In the genomic region with DNA sequence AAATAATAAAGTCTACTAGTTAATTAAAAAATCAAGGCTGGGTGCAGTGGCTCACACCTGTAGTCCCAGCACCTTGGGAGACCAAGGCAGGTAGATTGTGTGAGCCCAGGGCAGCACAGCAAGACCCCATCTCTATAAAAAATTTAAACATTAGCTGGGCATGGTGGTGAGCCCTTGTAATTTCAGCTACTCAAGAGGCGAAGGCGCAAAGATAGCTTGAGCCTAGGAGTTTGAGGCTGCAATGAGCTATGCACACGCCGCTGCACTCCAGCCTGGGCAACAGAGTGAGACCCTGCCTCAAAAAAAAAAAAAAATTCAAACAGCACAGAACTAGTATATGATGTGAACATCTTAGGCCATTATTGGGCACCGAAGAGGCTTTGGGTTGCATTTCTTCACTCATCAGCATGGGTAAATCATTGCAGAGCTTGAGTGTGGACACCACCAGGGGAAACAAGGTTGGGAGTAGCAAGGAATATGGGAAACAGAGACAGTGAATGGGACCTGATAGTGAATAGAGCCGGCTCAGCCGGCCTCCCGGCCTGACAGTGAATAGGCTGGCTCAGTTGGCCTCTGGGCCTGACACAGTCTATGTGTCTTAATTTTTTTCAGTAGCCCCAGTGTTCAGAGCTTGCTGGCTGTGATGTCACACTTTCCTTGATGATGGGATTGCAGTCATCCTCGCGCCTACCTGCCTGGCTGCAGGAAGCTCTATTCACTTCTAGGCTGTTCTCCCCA, we compare ENCODE assay signal across 24 cellular contexts.
DNase-seq lines count a peak whose midpoint lies in the region; ATAC-seq and TF ChIP-seq lines count a peak whose summit lies in the region.
"Had no signal": no experiment of that assay in that cellular context is flagged by ENCODE, and none has a peak within 500 bp of the region (broad histone marks: within the 10 kb centered on the region; RNA-seq: fewer than 3 reads in every experiment).

No MANE protein-coding gene starts in this region.

- H3K27me3 ChIP-seq in GM23338 (ENCODE audit: insufficient read depth) = no peaks in the 10 kb centered on the region
- H3K27me3 ChIP-seq in thyroid gland = no peaks in the 10 kb centered on the region
- H3K27me3 ChIP-seq: upper lobe of left lung had no signal

- 0 out of 2 replicates have a peak, but pooled peaks cover 2% of the 10 kb centered on the region for H3F3A ChIP-seq in GM23338 (replicated peaks; ENCODE audit: low read depth)

- H3K4me1 ChIP-seq in GM23338 (ENCODE audit: insufficient read depth) = no peaks in the 10 kb centered on the region
- peaks cover 34 to 52% of the 10 kb centered on the region in 2 donors for H3K4me1 ChIP-seq in thyroid gland

- H3K27me3 Mint-ChIP-seq in GM23338 (ENCODE audit: insufficient read depth, low read depth, poor library complexity) (peaks cover 9% of the 10 kb centered on the region), neural crest cell (ENCODE audit: low read depth) (no peaks in the 10 kb centered on the region)

- no peaks in the 10 kb centered on the region for H3K36me3 ChIP-seq in GM23338 (ENCODE audit: insufficient read depth)
- H3K36me3 ChIP-seq in thyroid gland = no peaks in the 10 kb centered on the region
- H3K36me3 ChIP-seq: upper lobe of left lung had no signal

- H3K36me3 Mint-ChIP-seq in GM23338 (ENCODE audit: low read depth) (no peaks in the 10 kb centered on the region), neural crest cell (ENCODE audit: low read depth) (peaks cover 2% of the 10 kb centered on the region)
- H3K36me3 Mint-ChIP-seq: activated naive CD8-positive, alpha-beta T cell treated with anti-CD3 and anti-CD28 coated beads for 36 hours; naive thymus-derived CD8-positive, alpha-beta T cell; stimulated activated memory B cell treated with anti-CD40 and anti-IgM and Interleukin-4, amounts not matched to agents 10 μg/mL and 1 μg/mL and 100 μg/mL, for 72 hours had no signal

- H4K20me1 ChIP-seq in GM23338 (replicated peaks; ENCODE audit: insufficient read depth) = no peaks in the 10 kb centered on the region

- no peak for TF ChIP-seq POLR2A in thyroid gland (IDR thresholded peaks at IDR 0.05)

- TF ChIP-seq CTCF in GM23338 (conservative IDR thresholded peaks at IDR 0.05; ENCODE audit: low read depth in 2 of 2) (no peak), coronary artery (IDR thresholded peaks at IDR 0.05) (no peak), neural crest cell (conservative IDR thresholded peaks at IDR 0.05) (no peak), thyroid gland (IDR thresholded peaks at IDR 0.05) (no peak)

- H3K27ac Mint-ChIP-seq in GM23338 (no peak overlapping the region), neural crest cell (ENCODE audit: unreplicated experiment) (peak overlapping the region; percentile 54)
- H3K27ac Mint-ChIP-seq: activated naive CD8-positive, alpha-beta T cell treated with anti-CD3 and anti-CD28 coated beads for 36 hours; activated T-helper 2 cell treated with anti-CD3 and anti-CD28 coated beads, Interferon-gamma antibody, Interleukin-2, Interleukin-4, amounts not matched to agents 10 μg/mL and 5 μg/mL and 100 μg/mL, durations not matched to agents 14 hours and 24 hours and 36 hours; naive thymus-derived CD8-positive, alpha-beta T cell; stimulated activated memory B cell treated with anti-CD40 and anti-IgM and Interleukin-4, amounts not matched to agents 10 μg/mL and 1 μg/mL and 100 μg/mL, for 72 hours had no signal

- no peaks in the 10 kb centered on the region for H3K79me2 ChIP-seq in GM23338 (replicated peaks; ENCODE audit: insufficient read depth)

- no peak overlapping the region for H3K4me3 ChIP-seq in GM23338
- H3K4me3 ChIP-seq in coronary artery = no peak overlapping the region
- H3K4me3 ChIP-seq in thyroid gland (replicated peaks in 1 of 3) = no peak overlapping the region
- H3K4me3 ChIP-seq: K562, upper lobe of left lung had no signal

- H3K4me1 Mint-ChIP-seq in GM23338 (peaks cover 15% of the 10 kb centered on the region), neural crest cell (peaks cover 50% of the 10 kb centered on the region)
- H3K4me1 Mint-ChIP-seq: stimulated activated memory B cell treated with anti-CD40 and anti-IgM and Interleukin-4, amounts not matched to agents 10 μg/mL and 1 μg/mL and 100 μg/mL, for 72 hours had no signal

- H3K9me2 ChIP-seq in GM23338 (ENCODE audit: insufficient read depth) = no peaks in the 10 kb centered on the region

- H3K9me3 Mint-ChIP-seq in GM23338 (no peaks in the 10 kb centered on the region; the same call in 2 of the 3 replicates), neural crest cell (no peaks in the 10 kb centered on the region)
- H3K9me3 Mint-ChIP-seq: activated naive CD8-positive, alpha-beta T cell treated with anti-CD3 and anti-CD28 coated beads for 36 hours; activated T-helper 2 cell treated with anti-CD3 and anti-CD28 coated beads, Interferon-gamma antibody, Interleukin-2, Interleukin-4, amounts not matched to agents 10 μg/mL and 5 μg/mL and 100 μg/mL, durations not matched to agents 14 hours and 24 hours and 36 hours; naive thymus-derived CD8-positive, alpha-beta T cell; stimulated activated memory B cell treated with anti-CD40 and anti-IgM and Interleukin-4, amounts not matched to agents 10 μg/mL and 1 μg/mL and 100 μg/mL, for 72 hours had no signal

- H3K27ac ChIP-seq in GM23338 (ENCODE audit: low read depth) = no peak overlapping the region
- peak overlapping the region; percentile 88 for H3K27ac ChIP-seq in coronary artery
- peak overlapping the region; percentile 93 to 98 (median 94) for H3K27ac ChIP-seq in thyroid gland

- intact Hi-C loops in thyroid gland (cut with DNase I) = loop anchor here (10.0 kb wide), 1 partner anchor 80 kb away; no protein-coding TSS in a partner anchor

- H3K4me3 Mint-ChIP-seq in GM23338 (no peak overlapping the region), neural crest cell (peak overlapping the region; percentile 19)
- H3K4me3 Mint-ChIP-seq: activated naive CD8-positive, alpha-beta T cell treated with anti-CD3 and anti-CD28 coated beads for 36 hours; naive thymus-derived CD8-positive, alpha-beta T cell; stimulated activated memory B cell treated with anti-CD40 and anti-IgM and Interleukin-4, amounts not matched to agents 10 μg/mL and 1 μg/mL and 100 μg/mL, for 72 hours had no signal

- DNase-seq in GM23338 (ENCODE audit: low spot score) (no peak), coronary artery (ENCODE audit: low spot score) (no peak), neural crest cell (ENCODE audit: low read depth, low spot score) (no peak), thyroid gland (no peak), HT-29 (ENCODE audit: low spot score) (no peak), iPS-NIHi11 (ENCODE audit: low spot score) (no peak)
- DNase-seq: activated CD4-positive, alpha-beta T cell treated with anti-CD3 and anti-CD28 coated beads, Interleukin-2, amount 50 U/mL, for 48 hours; activated CD8-positive, alpha-beta memory T cell treated with anti-CD3 and anti-CD28 coated beads, Interleukin-2, amount 50 U/mL, for 48 hours; activated naive CD8-positive, alpha-beta T cell treated with anti-CD3 and anti-CD28 coated beads for 36 hours; C1 segment of cervical spinal cord; effector memory CD4-positive, alpha-beta T cell; left colon; MM.1S; naive thymus-derived CD8-positive, alpha-beta T cell; NCI-H146; NCI-H510A treated with DMSO at 0.1 percent for 48 hours; posterior cingulate gyrus; stimulated activated CD4-positive, alpha-beta T cell treated with anti-CD3 and anti-CD28 coated beads, Interleukin-1b, Interleukin-23, amount 100 ng/mL, for 48 hours; upper lobe of left lung had no signal

- no peaks in the 10 kb centered on the region for H3K9me3 ChIP-seq in thyroid gland
- H3K9me3 ChIP-seq: upper lobe of left lung had no signal

- peak overlapping the region; percentile 90; the same call in 1 of the 2 replicates for H2AFZ ChIP-seq in GM23338

- ATAC-seq in GM23338 = no peak
- no peak for ATAC-seq in HG03196 (IDR thresholded peaks at IDR 0.05; ENCODE audit: unreplicated experiment)
- ATAC-seq: K562; left colon; naive thymus-derived CD8-positive, alpha-beta T cell; SK-N-SH treated with all-trans-retinoic acid at 6 μM for 48 hours; stimulated activated memory B cell treated with anti-CD40 and anti-IgM and Interleukin-4, amounts not matched to agents 10 μg/mL and 1 μg/mL and 100 μg/mL, for 72 hours had no signal

- H3K4me2 ChIP-seq in GM23338 = no peak overlapping the region

- WGBS in thyroid gland, 2 donors = 96% methylated on average over 10 of the region's 10 CpGs

TF ChIP-seq in GM23338, 12 proteins besides CTCF, POLR2A, EP300 and RAD21 (continues in another document):
- TF ChIP-seq EZH2 (IDR thresholded peaks at IDR 0.05; ENCODE audit: low read depth, unreplicated experiment) = no peak
- TF ChIP-seq ZNF331 (CRISPR knock-in tag; IDR thresholded peaks at IDR 0.05; ENCODE audit: low read depth) = no peak
- TF ChIP-seq, protein P1, sequence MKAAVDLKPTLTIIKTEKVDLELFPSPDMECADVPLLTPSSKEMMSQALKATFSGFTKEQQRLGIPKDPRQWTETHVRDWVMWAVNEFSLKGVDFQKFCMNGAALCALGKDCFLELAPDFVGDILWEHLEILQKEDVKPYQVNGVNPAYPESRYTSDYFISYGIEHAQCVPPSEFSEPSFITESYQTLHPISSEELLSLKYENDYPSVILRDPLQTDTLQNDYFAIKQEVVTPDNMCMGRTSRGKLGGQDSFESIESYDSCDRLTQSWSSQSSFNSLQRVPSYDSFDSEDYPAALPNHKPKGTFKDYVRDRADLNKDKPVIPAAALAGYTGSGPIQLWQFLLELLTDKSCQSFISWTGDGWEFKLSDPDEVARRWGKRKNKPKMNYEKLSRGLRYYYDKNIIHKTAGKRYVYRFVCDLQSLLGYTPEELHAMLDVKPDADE (IDR thresholded peaks at IDR 0.05) = no peak
- TF ChIP-seq ZNF114 (CRISPR knock-in tag; IDR thresholded peaks at IDR 0.05) = no peak
- TF ChIP-seq POLR2AphosphoS5 (IDR thresholded peaks at IDR 0.05; ENCODE audit: low read depth) = no peak
